Comparison of ENCODE assay signal across 1 cellular context in genomic region chr10:43398939-43399871, GRCh38.
TF ChIP-seq lines count a peak whose summit lies in the region.

No MANE protein-coding gene starts in this region.

TF ChIP-seq in GM12878, 131 proteins besides CTCF, POLR2A, EP300 and RAD21:
- TF ChIP-seq, protein P1, sequence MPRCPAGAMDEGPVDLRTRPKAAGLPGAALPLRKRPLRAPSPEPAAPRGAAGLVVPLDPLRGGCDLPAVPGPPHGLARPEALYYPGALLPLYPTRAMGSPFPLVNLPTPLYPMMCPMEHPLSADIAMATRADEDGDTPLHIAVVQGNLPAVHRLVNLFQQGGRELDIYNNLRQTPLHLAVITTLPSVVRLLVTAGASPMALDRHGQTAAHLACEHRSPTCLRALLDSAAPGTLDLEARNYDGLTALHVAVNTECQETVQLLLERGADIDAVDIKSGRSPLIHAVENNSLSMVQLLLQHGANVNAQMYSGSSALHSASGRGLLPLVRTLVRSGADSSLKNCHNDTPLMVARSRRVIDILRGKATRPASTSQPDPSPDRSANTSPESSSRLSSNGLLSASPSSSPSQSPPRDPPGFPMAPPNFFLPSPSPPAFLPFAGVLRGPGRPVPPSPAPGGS (IDR thresholded peaks at IDR 0.05; ENCODE audit: borderline replicate concordance, insufficient read depth, low read depth, low read length, poor library complexity, severe bottlenecking), result no peak
- 0 out of 2 replicates have a peak, but pooled peaks have one; percentile 46 for TF ChIP-seq HDGF (IDR thresholded peaks at IDR 0.05)
